In genomic region chr7:86320341-86320740, GRCh38 we compare ENCODE assay signal across 26 cellular contexts.
"Had no signal": no experiment of that assay in that cellular context is flagged by ENCODE, and none has a peak within 500 bp of the region (broad histone marks: within the 10 kb centered on the region; RNA-seq: fewer than 3 reads in every experiment).

No MANE protein-coding gene starts in this region.

- H3K36me3 ChIP-seq: cardiac muscle cell, Peyer's patch, SJSA1 had no signal

- H3K4me1 ChIP-seq: Peyer's patch, SJSA1 had no signal

- H3K27ac ChIP-seq: cardiac muscle cell, KMS-11, Peyer's patch, SJSA1 had no signal

- H3K4me3 ChIP-seq: cardiac muscle cell, Peyer's patch, SJSA1 had no signal

- H3K9me2 ChIP-seq: SK-N-SH had no signal

- H3K27me3 ChIP-seq: cardiac muscle cell, Peyer's patch, SJSA1 had no signal

- H3K9me3 ChIP-seq: Peyer's patch, SJSA1, SK-N-SH had no signal

- H3K4me2 ChIP-seq: KMS-11, SK-N-SH had no signal

- DNase-seq: activated CD4-positive, alpha-beta T cell treated with anti-CD3 and anti-CD28 coated beads for 36 hours; activated CD4-positive, alpha-beta T cell treated with anti-CD3 and anti-CD28 coated beads, Interleukin-2, amount 10 ng/mL, durations not matched to agents 7 days and 5 days; activated CD4-positive, alpha-beta T cell treated with anti-CD3 and anti-CD28 coated beads, Interleukin-2, amount 50 U/mL, for 48 hours; activated CD8-positive, alpha-beta memory T cell treated with anti-CD3 and anti-CD28 coated beads, Interleukin-2, amount 50 U/mL, for 4 hours; activated effector memory CD4-positive, alpha-beta T cell treated with Interleukin-2 at 50 U/mL for 16 hours; activated naive CD4-positive, alpha-beta T cell treated with anti-CD3 and anti-CD28 coated beads, Interleukin-2, amount 10 ng/mL, durations not matched to agents 7 days and 5 days; activated naive CD8-positive, alpha-beta T cell treated with anti-CD3 and anti-CD28 coated beads, Interleukin-2, amount 50 U/mL, for 24 hours; activated T-cell treated with anti-CD3 and anti-CD28 coated beads for 4 hours; activated T-cell treated with anti-CD3 and anti-CD28 coated beads, Interleukin-2, amount 50 U/mL, for 4 hours; aorta; MM.1S; MV-4-11; NCI-H1092; NCI-H187 treated with DMSO at 0.1 percent for 48 hours; NCI-H2171 treated with DMSO at 0.1 percent for 48 hours; NCI-H2227 treated with DMSO at 0.1 percent for 48 hours; NCI-H446; NCI-H510A treated with DMSO at 0.1 percent for 48 hours; PC-3; Peyer's patch; RPMI8226; SHP77 treated with DMSO at 0.1 percent for 48 hours; SK-N-SH had no signal
